Comparison of ENCODE assay signal across 20 cellular contexts in genomic region chr1:205244383-205244782, GRCh38. TPM values are rescaled to one million over a fixed set of nuclear protein-coding genes. Genes with fewer than 3 reads are reported as not detected.
DNase-seq lines count a peak whose midpoint lies in the region; ATAC-seq, FAIRE-seq and TF ChIP-seq lines count a peak whose summit lies in the region.
"Had no signal": no experiment of that assay in that cellular context is flagged by ENCODE, and none has a peak within 500 bp of the region (broad histone marks: within the 10 kb centered on the region; RNA-seq: fewer than 3 reads in every experiment).

No MANE protein-coding gene starts in this region.

- TF ChIP-seq EP300 in K562 (IDR thresholded peaks at IDR 0.05; ENCODE audit: low read length): no peak

- no peaks in the 10 kb centered on the region; the same call in 1 of the 2 replicates for H4K20me1 ChIP-seq in K562 (replicated peaks; ENCODE audit: control insufficient read depth, insufficient read depth, low read length)
- no peaks in the 10 kb centered on the region for H4K20me1 ChIP-seq in osteoblast (ENCODE audit: insufficient read depth, low read length)
- H4K20me1 ChIP-seq in mammary epithelial cell (ENCODE audit: insufficient read depth, low read length): no peaks in the 10 kb centered on the region

- intact Hi-C loops in activated CD4-positive, alpha-beta T cell treated with anti-CD3 and anti-CD28 coated beads for 36 hours (cut with DNase I, micrococcal nuclease): no loop called here
- intact Hi-C loops in activated CD4-positive, alpha-beta T cell treated with anti-CD3 and anti-CD28 coated beads, Interleukin-2, amount 10 ng/mL, durations not matched to agents 24 days and 14 days (cut with micrococcal nuclease): no loop called here
- intact Hi-C loops in K562 (cut with micrococcal nuclease): no loop called here
- intact Hi-C loops in mammary epithelial cell (cut with micrococcal nuclease): no loop called here

- in situ Hi-C loops in K562 (cut with MboI) (no loop called here), mammary epithelial cell (cut with MboI; ENCODE audit: low sequenced_read_pairs in 2 of 2) (no loop called here)

- POLR2A ChIA-PET in activated CD4-positive, alpha-beta T cell treated with anti-CD3 and anti-CD28 coated beads for 36 hours (lab: Charles Lee): no interaction called here
- POLR2A ChIA-PET in K562 (lab: Yijun Ruan, JAX): interaction anchor here (0.5 to 3.6 kb wide), 3 partner anchors 10 to 20 kb away, joined by 3 to 21 read pairs (median 19); partner anchors contain the start of gene TMCC2

- H3K27me3 Mint-ChIP-seq in activated CD4-positive, alpha-beta T cell treated with anti-CD3 and anti-CD28 coated beads for 36 hours: peaks cover 2% of the 10 kb centered on the region
- no peaks in the 10 kb centered on the region for H3K27me3 Mint-ChIP-seq in activated CD4-positive, alpha-beta T cell treated with anti-CD3 and anti-CD28 coated beads, Interleukin-2, amount 10 ng/mL, durations not matched to agents 24 days and 14 days
- H3K27me3 Mint-ChIP-seq: CD8-positive, alpha-beta memory T cell; IgD-negative memory B cell had no signal

- DNase-seq in activated CD4-positive, alpha-beta T cell treated with anti-CD3 and anti-CD28 coated beads for 36 hours: peak; percentile 3
- no peak for DNase-seq in activated CD4-positive, alpha-beta T cell treated with anti-CD3 and anti-CD28 coated beads, Interleukin-2, amount 10 ng/mL, durations not matched to agents 24 days and 14 days
- DNase-seq in K562 (ENCODE audit: extremely low read depth in 1 of 4, low spot score in 3 of 4) (no peak), osteoblast (ENCODE audit: insufficient read length, low spot score, missing footprints) (peak; percentile 47), superior temporal gyrus (ENCODE audit: extremely low spot score) (peak; percentile 23), mammary epithelial cell (no peak)
- DNase-seq in activated naive CD4-positive, alpha-beta T cell (lab: John Stamatoyannopoulos, UW): no peak
- DNase-seq: 8988T; Calu3; CD8-positive, alpha-beta memory T cell; DMS153; GOT3; NCI-H1694; NCI-H2081 treated with DMSO at 0.1 percent for 48 hours; NCI-H446; NCI-H526; SHP77 had no signal

- H3K36me3 ChIP-seq in K562 (ENCODE audit: control insufficient read depth, insufficient read depth, low read length) (no peaks in the 10 kb centered on the region), osteoblast (ENCODE audit: insufficient read depth, low read length) (no peaks in the 10 kb centered on the region), mammary epithelial cell (ENCODE audit: insufficient read depth, low read length) (no peaks in the 10 kb centered on the region)

- no peak for TF ChIP-seq CTCF in K562 (IDR thresholded peaks at IDR 0.05 in 2 of 3, conservative IDR thresholded peaks at IDR 0.05 in 1 of 3; ENCODE audit: insufficient read depth in 2 of 3, low read depth in 1 of 3, low read length in 3 of 3)
- TF ChIP-seq CTCF in osteoblast (IDR thresholded peaks at IDR 0.05; ENCODE audit: extremely low read depth, low read depth, low read length): no peak
- no peak for TF ChIP-seq CTCF in mammary epithelial cell (conservative IDR thresholded peaks at IDR 0.05 in 1 of 2, IDR thresholded peaks at IDR 0.05 in 1 of 2; ENCODE audit: extremely low read depth in 1 of 2, insufficient read depth in 1 of 2, low read depth in 1 of 2, low read length in 2 of 2)

- H3K9me3 ChIP-seq in K562 (replicated peaks; ENCODE audit: control insufficient read depth, insufficient read depth, low read depth, low read length) (no peaks in the 10 kb centered on the region), osteoblast (ENCODE audit: low read depth, low read length) (no peaks in the 10 kb centered on the region), mammary epithelial cell (replicated peaks; ENCODE audit: insufficient read depth, low read length) (no peaks in the 10 kb centered on the region)

- TF ChIP-seq RAD21 in K562 (CRISPR knock-in tag; conservative IDR thresholded peaks at IDR 0.05 in 1 of 2, IDR thresholded peaks at IDR 0.05 in 1 of 2): no peak

- dilution Hi-C loops in mammary epithelial cell (cut with HindIII; ENCODE audit: low sequenced_read_pairs): no loop called here

- H3K9me1 ChIP-seq in K562 (ENCODE audit: control insufficient read depth, insufficient read depth, low read length): no peaks in the 10 kb centered on the region

- H3K27ac Mint-ChIP-seq in activated CD4-positive, alpha-beta T cell treated with anti-CD3 and anti-CD28 coated beads for 36 hours: no peak overlapping the region
- H3K27ac Mint-ChIP-seq in activated CD4-positive, alpha-beta T cell treated with anti-CD3 and anti-CD28 coated beads, Interleukin-2, amount 10 ng/mL, durations not matched to agents 24 days and 14 days: no peak overlapping the region
- H3K27ac Mint-ChIP-seq: CD8-positive, alpha-beta memory T cell; IgD-negative memory B cell had no signal

- H3K27me3 ChIP-seq in K562 (ENCODE audit: control insufficient read depth in 2 of 2, insufficient read depth in 2 of 2, low read length in 2 of 2) (peaks cover 0 to 22% of the 10 kb centered on the region in 2 experiments; a peak in 2 of 5 replicates), osteoblast (ENCODE audit: insufficient read depth, low read length) (no peaks in the 10 kb centered on the region), mammary epithelial cell (ENCODE audit: insufficient read depth, low read length) (no peaks in the 10 kb centered on the region)

- peaks cover 15% of the 10 kb centered on the region for H3K4me1 Mint-ChIP-seq in activated CD4-positive, alpha-beta T cell treated with anti-CD3 and anti-CD28 coated beads for 36 hours
- H3K4me1 Mint-ChIP-seq in activated CD4-positive, alpha-beta T cell treated with anti-CD3 and anti-CD28 coated beads, Interleukin-2, amount 10 ng/mL, durations not matched to agents 24 days and 14 days: peaks cover 29% of the 10 kb centered on the region

- H3K9me3 Mint-ChIP-seq in activated CD4-positive, alpha-beta T cell treated with anti-CD3 and anti-CD28 coated beads for 36 hours (ENCODE audit: low read depth): no peaks in the 10 kb centered on the region
- H3K9me3 Mint-ChIP-seq in activated CD4-positive, alpha-beta T cell treated with anti-CD3 and anti-CD28 coated beads, Interleukin-2, amount 10 ng/mL, durations not matched to agents 24 days and 14 days: no peaks in the 10 kb centered on the region
- H3K9me3 Mint-ChIP-seq: CD8-positive, alpha-beta memory T cell; IgD-negative memory B cell had no signal

- no peak for ATAC-seq in activated CD4-positive, alpha-beta T cell treated with anti-CD3 and anti-CD28 coated beads for 36 hours
- no peak for ATAC-seq in K562
- ATAC-seq in HG02970 (IDR thresholded peaks at IDR 0.05; ENCODE audit: low FRiP score, unreplicated experiment): no peak

- no TSS peak for BruUV-seq in K562 (replicated peaks; lab: Mats Ljungman, UMichigan)
- BruUV-seq in mammary epithelial cell (replicated peaks; lab: Mats Ljungman, UMichigan): no TSS peak

- no peak overlapping the region for H3K27ac ChIP-seq in K562 (ENCODE audit: extremely low read depth, low read depth, low read length)
- H3K27ac ChIP-seq in osteoblast (ENCODE audit: low read depth, low read length): no peak overlapping the region
- no peak overlapping the region for H3K27ac ChIP-seq in mammary epithelial cell (ENCODE audit: insufficient read depth, low read depth, low read length)
- H3K27ac ChIP-seq: C4-2B had no signal

- H3K9ac ChIP-seq in K562 (ENCODE audit: insufficient read depth in 1 of 2, low read depth in 2 of 2, low read length in 2 of 2) (no peak overlapping the region), mammary epithelial cell (ENCODE audit: insufficient read depth, low read length) (no peak overlapping the region)

- H3K4me3 ChIP-seq in K562 (no peak overlapping the region), osteoblast (ENCODE audit: insufficient read depth, low read length) (no peak overlapping the region), mammary epithelial cell (replicated peaks in 1 of 3; ENCODE audit: insufficient read depth in 1 of 3, low read depth in 2 of 3, low read length in 3 of 3) (no peak overlapping the region)

- WGBS in K562 (ENCODE audit: insufficient coverage, low coverage, missing lambda C conversion rate): 9% methylated on average over 4 of the region's 4 CpGs
- 87% methylated on average over 4 of the region's 4 CpGs for whole genome bisulfite sequencing in mammary epithelial cell (ENCODE audit: low coverage, missing lambda C conversion rate)

- no peak overlapping the region for H3K4me3 Mint-ChIP-seq in activated CD4-positive, alpha-beta T cell treated with anti-CD3 and anti-CD28 coated beads for 36 hours
- no peak overlapping the region for H3K4me3 Mint-ChIP-seq in activated CD4-positive, alpha-beta T cell treated with anti-CD3 and anti-CD28 coated beads, Interleukin-2, amount 10 ng/mL, durations not matched to agents 24 days and 14 days
- H3K4me3 Mint-ChIP-seq: CD8-positive, alpha-beta memory T cell; IgD-negative memory B cell had no signal

- no peaks in the 10 kb centered on the region for H3K79me2 ChIP-seq in K562 (ENCODE audit: control insufficient read depth, insufficient read depth, low read length)
- no peaks in the 10 kb centered on the region for H3K79me2 ChIP-seq in osteoblast (ENCODE audit: insufficient read depth, low read length)
- no peaks in the 10 kb centered on the region for H3K79me2 ChIP-seq in mammary epithelial cell (ENCODE audit: insufficient read depth, low read length)

- FAIRE-seq in K562 (lab: Jason Lieb, UNC): no peak

- H3K4me2 ChIP-seq in K562 (ENCODE audit: insufficient read depth, low read length) (no peak overlapping the region), osteoblast (ENCODE audit: insufficient read depth, low read length) (no peak overlapping the region), mammary epithelial cell (ENCODE audit: insufficient read depth, low read depth, low read length) (no peak overlapping the region)

- H2AFZ ChIP-seq in K562 (ENCODE audit: low read depth, low read length) (no peak overlapping the region), osteoblast (ENCODE audit: low read length) (no peak overlapping the region), mammary epithelial cell (ENCODE audit: low read depth, low read length) (no peak overlapping the region)

- peaks cover 11% of the 10 kb centered on the region for H3K36me3 Mint-ChIP-seq in activated CD4-positive, alpha-beta T cell treated with anti-CD3 and anti-CD28 coated beads for 36 hours (ENCODE audit: low read depth)
- H3K36me3 Mint-ChIP-seq in activated CD4-positive, alpha-beta T cell treated with anti-CD3 and anti-CD28 coated beads, Interleukin-2, amount 10 ng/mL, durations not matched to agents 24 days and 14 days (ENCODE audit: low read depth): peaks cover 12% of the 10 kb centered on the region

- TF ChIP-seq POLR2A in K562 (conservative IDR thresholded peaks at IDR 0.05): no peak

- H3K4me1 ChIP-seq in K562 (replicated peaks in 1 of 2; ENCODE audit: control insufficient read depth in 2 of 2, insufficient read depth in 2 of 2, low read length in 2 of 2) (peaks cover 20 to 23% of the 10 kb centered on the region in 2 experiments), osteoblast (ENCODE audit: insufficient read depth, low read length) (peaks cover under 1% of the 10 kb centered on the region), mammary epithelial cell (ENCODE audit: insufficient read depth, low read length) (no peaks in the 10 kb centered on the region)

- CTCF ChIA-PET in activated CD4-positive, alpha-beta T cell treated with anti-CD3 and anti-CD28 coated beads for 36 hours (lab: Charles Lee): interaction anchor here (7.2 to 14.7 kb wide), 2 partner anchors 12 to 15 kb away, joined by 45 to 172 read pairs; partner anchors contain the start of gene TMCC2
- CTCF ChIA-PET in K562 (lab: Yijun Ruan, JAX; ENCODE audit: low intra/inter-chr PET ratio): no interaction called here
- CTCF ChIA-PET in mammary epithelial cell (lab: Charles Lee; ENCODE audit: low non-redundant PET): interaction anchor here (0.6 kb wide), 1 partner anchor 41 kb away, joined by 3 read pairs; no protein-coding TSS in a partner anchor

RNA-seq across cellular contexts. Expression of gene TMCC2, which starts 16.6 kb away (rescaled TPM):
- 10 to 100 TPM; 10.5 to 11.0 TPM for total RNA-seq in activated CD4-positive, alpha-beta T cell treated with anti-CD3 and anti-CD28 coated beads for 36 hours
- 19.9 and 20.9 TPM in 2 replicates for total RNA-seq in activated CD4-positive, alpha-beta T cell treated with anti-CD3 and anti-CD28 coated beads, Interleukin-2, amount 10 ng/mL, durations not matched to agents 24 days and 14 days
- 0.44 and 1.0 TPM in 2 replicates for total RNA-seq in K562 (2011; cell fraction: chromatin; rRNA removed; ENCODE audit: low replicate concordance)
- 0.66 and 1.0 TPM in 2 replicates for total RNA-seq in K562 (2011; cell fraction: nucleolus; rRNA removed)
- 0.51 and 1.1 TPM in 2 replicates for total RNA-seq in K562 (2011; cell fraction: nucleoplasm; rRNA removed)
- total RNA-seq in K562 (2014; rRNA removed): 1.5 and 1.6 TPM in 2 replicates
- 0.48 and 0.62 TPM in 2 replicates for total RNA-seq in K562 (2014; rRNA removed; fragmentation: Illumina TruSeq; extraction: Trizol)
- 0.94 and 0.98 TPM in 2 replicates for total RNA-seq in K562 (2015; rRNA removed; fragmentation: Illumina TruSeq; extraction: Trizol)
- total RNA-seq in K562 (2021): 1.8 TPM in 2 replicates
- 0.60 and 1.3 TPM in 2 replicates for polyA plus RNA-seq in K562 (2011; rRNA removed)
- polyA plus RNA-seq in K562 (2011; cell fraction: cytosol; rRNA removed): 1.6 and 1.7 TPM in 2 replicates
- polyA plus RNA-seq in K562 (2011; cell fraction: nucleus; rRNA removed): 1.6 and 1.9 TPM in 2 replicates
- 2.0 and 6.3 TPM in 2 replicates for polyA plus RNA-seq in K562 (2012)
- 1.2 and 1.3 TPM in 2 replicates for polyA plus RNA-seq in K562 (2014; fragmentation: Illumina TruSeq; extraction: Trizol)
- polyA plus RNA-seq in K562 (2014; fragmentation: Nextera tagmentation; extraction: Ambion mirVana): under 1 TPM; 0.06 to 0.10 TPM
- 1.2 and 2.0 TPM in 2 replicates for polyA plus RNA-seq in K562 (2014; rRNA removed)
- 0.74 and 1.3 TPM in 2 replicates for polyA minus RNA-seq in K562 (2011; rRNA and poly(A)+ RNA removed)
- polyA minus RNA-seq in K562 (2011; cell fraction: cytosol; rRNA and poly(A)+ RNA removed): 0.76 and 2.9 TPM in 2 replicates
- polyA minus RNA-seq in K562 (2011; cell fraction: nucleus; rRNA and poly(A)+ RNA removed): 0.54 and 1.6 TPM in 2 replicates
- 1.8 and 2.9 TPM in 2 replicates for total RNA-seq in osteoblast
- 10 to 100 TPM in 1 of 2 donors, 1 to 10 TPM in 1; 1.5 to 11.5 TPM for total RNA-seq in mammary epithelial cell
- polyA plus RNA-seq in mammary epithelial cell: 1.4 TPM
- 2.4 TPM for polyA minus RNA-seq in mammary epithelial cell

RNA-seq across cellular contexts. Expression of gene DSTYK, which starts 32.9 kb away (rescaled TPM):
- 10 to 100 TPM in 1 of 2 experiments, 1 to 10 TPM in 1; 9.4 to 12.3 TPM for total RNA-seq in activated CD4-positive, alpha-beta T cell treated with anti-CD3 and anti-CD28 coated beads for 36 hours
- total RNA-seq in activated CD4-positive, alpha-beta T cell treated with anti-CD3 and anti-CD28 coated beads, Interleukin-2, amount 10 ng/mL, durations not matched to agents 24 days and 14 days: 26.7 and 27.6 TPM in 2 replicates
- total RNA-seq in K562 (2011; cell fraction: chromatin; rRNA removed; ENCODE audit: low replicate concordance): 12.5 and 15.3 TPM in 2 replicates
- total RNA-seq in K562 (2011; cell fraction: nucleolus; rRNA removed): 6.3 and 7.2 TPM in 2 replicates
- total RNA-seq in K562 (2011; cell fraction: nucleoplasm; rRNA removed): 11.8 and 16.3 TPM in 2 replicates
- 4.2 and 5.5 TPM in 2 replicates for total RNA-seq in K562 (2014; rRNA removed)
- 7.0 TPM in 2 replicates for total RNA-seq in K562 (2014; rRNA removed; fragmentation: Illumina TruSeq; extraction: Trizol)
- total RNA-seq in K562 (2015; rRNA removed; fragmentation: Illumina TruSeq; extraction: Trizol): 6.6 and 7.1 TPM in 2 replicates
- total RNA-seq in K562 (2021): 6.2 and 7.3 TPM in 2 replicates
- polyA plus RNA-seq in K562 (2011; rRNA removed): 6.3 and 7.0 TPM in 2 replicates
- polyA plus RNA-seq in K562 (2011; cell fraction: cytosol; rRNA removed): 2.3 and 4.7 TPM in 2 replicates
- polyA plus RNA-seq in K562 (2011; cell fraction: nucleus; rRNA removed): 2.9 and 3.0 TPM in 2 replicates
- 5.6 and 8.7 TPM in 2 replicates for polyA plus RNA-seq in K562 (2012)
- 6.3 and 6.9 TPM in 2 replicates for polyA plus RNA-seq in K562 (2014; fragmentation: Illumina TruSeq; extraction: Trizol)
- 1 to 10 TPM; 4.6 to 5.0 TPM for polyA plus RNA-seq in K562 (2014; fragmentation: Nextera tagmentation; extraction: Ambion mirVana)
- polyA plus RNA-seq in K562 (2014; rRNA removed): 4.8 and 5.4 TPM in 2 replicates
- 11.5 and 13.9 TPM in 2 replicates for polyA minus RNA-seq in K562 (2011; rRNA and poly(A)+ RNA removed)
- polyA minus RNA-seq in K562 (2011; cell fraction: cytosol; rRNA and poly(A)+ RNA removed): 4.2 and 4.4 TPM in 2 replicates
- polyA minus RNA-seq in K562 (2011; cell fraction: nucleus; rRNA and poly(A)+ RNA removed): 4.6 and 8.2 TPM in 2 replicates
- 16.5 and 18.1 TPM in 2 replicates for total RNA-seq in osteoblast
- total RNA-seq in mammary epithelial cell: 10 to 100 TPM; 11.0 to 19.2 TPM
- 6.0 TPM for polyA plus RNA-seq in mammary epithelial cell
- polyA minus RNA-seq in mammary epithelial cell: 6.4 TPM

Comparison
In these comparisons a context has a peak if more than half of its experiments do, and no peak if none do; other contexts are left out.
1. DNase-seq: peak in activated CD4-positive, alpha-beta T cell treated with anti-CD3 and anti-CD28 coated beads for 36 hours (single experiment), osteoblast (single experiment) and superior temporal gyrus (single experiment); none in activated CD4-positive, alpha-beta T cell treated with anti-CD3 and anti-CD28 coated beads, Interleukin-2, amount 10 ng/mL, durations not matched to agents 24 days and 14 days (single experiment), K562 (0 of 4), activated naive CD4-positive, alpha-beta T cell (0 of 4) and mammary epithelial cell (single experiment).